20 cellular contexts compared by ENCODE assay signal in genomic region chr17:30244853-30245385, GRCh38. TPM values are rescaled to one million over a fixed set of nuclear protein-coding genes. Genes with fewer than 3 reads are reported as not detected.
A peak's percentile ranks its signal among the peaks of the same experiment; 100 is the strongest.
DNase-seq lines count a peak whose midpoint lies in the region; ATAC-seq and TF ChIP-seq lines count a peak whose summit lies in the region.
"Had no signal": no experiment of that assay in that cellular context is flagged by ENCODE, and none has a peak within 500 bp of the region (broad histone marks: within the 10 kb centered on the region; RNA-seq: fewer than 3 reads in every experiment).

No MANE protein-coding gene starts in this region.

- H3K4me3 ChIP-seq in astrocyte of the spinal cord (ENCODE audit: low read depth, low read length) (no peak overlapping the region), neural progenitor cell (no peak overlapping the region)
- H3K4me3 ChIP-seq: Peyer's patch had no signal

- H3K27me3 Mint-ChIP-seq in HFFc6 (ENCODE audit: insufficient read depth) (peaks cover 2% of the 10 kb centered on the region), neural progenitor cell (ENCODE audit: insufficient read depth, low read depth) (peaks cover 7% of the 10 kb centered on the region)
- H3K27me3 Mint-ChIP-seq: activated CD8-positive, alpha-beta T cell treated with anti-CD3 and anti-CD28 coated beads for 36 hours; activated naive CD8-positive, alpha-beta T cell treated with anti-CD3 and anti-CD28 coated beads, Interleukin-2, amount 50 U/mL, for 24 hours had no signal

- peaks cover 4% of the 10 kb centered on the region for H3K27me3 ChIP-seq in neural progenitor cell
- H3K27me3 ChIP-seq: Peyer's patch had no signal

- peak overlapping the region; percentile 60 for H3K4me3 Mint-ChIP-seq in HFFc6
- H3K4me3 Mint-ChIP-seq in neural progenitor cell, result no peak overlapping the region
- H3K4me3 Mint-ChIP-seq: activated CD8-positive, alpha-beta T cell treated with anti-CD3 and anti-CD28 coated beads for 36 hours; activated naive CD8-positive, alpha-beta T cell treated with anti-CD3 and anti-CD28 coated beads, Interleukin-2, amount 50 U/mL, for 24 hours; activated T-cell treated with anti-CD3 and anti-CD28 coated beads, Interleukin-2, amount 50 U/mL, for 72 hours; endodermal cell; IgD-negative memory B cell; stimulated activated naive CD8-positive, alpha-beta T cell treated with anti-CD3 and anti-CD28 coated beads, Interleukin-15, amount 100 ng/mL, for 72 hours had no signal

- no peak overlapping the region for H3K27ac ChIP-seq in neural progenitor cell
- H3K27ac ChIP-seq: Peyer's patch, VCaP had no signal

- no peak for TF ChIP-seq CTCF in HFFc6 (IDR thresholded peaks at IDR 0.05)
- TF ChIP-seq CTCF in astrocyte of the spinal cord (IDR thresholded peaks at IDR 0.05; ENCODE audit: low read depth, low read length), result no peak
- TF ChIP-seq CTCF in neural progenitor cell (IDR thresholded peaks at IDR 0.05), result no peak

- H3F3A ChIP-seq in neural progenitor cell (ENCODE audit: low read depth), result no peaks in the 10 kb centered on the region

- ATAC-seq in GM21390 (IDR thresholded peaks at IDR 0.05; ENCODE audit: unreplicated experiment), result no peak
- ATAC-seq: activated CD8-positive, alpha-beta T cell treated with anti-CD3 and anti-CD28 coated beads for 36 hours; activated naive CD8-positive, alpha-beta T cell treated with anti-CD3 and anti-CD28 coated beads, Interleukin-2, amount 50 U/mL, for 24 hours; activated T-cell treated with anti-CD3 and anti-CD28 coated beads, Interleukin-2, amount 50 U/mL, for 72 hours; stimulated activated naive CD8-positive, alpha-beta T cell treated with anti-CD3 and anti-CD28 coated beads, Interleukin-15, amount 100 ng/mL, for 72 hours had no signal

- H3K79me2 ChIP-seq in neural progenitor cell (ENCODE audit: low read depth), result no peaks in the 10 kb centered on the region

- peaks cover 3% of the 10 kb centered on the region for H3K36me3 ChIP-seq in neural progenitor cell

- no peak overlapping the region for H3K4me2 ChIP-seq in neural progenitor cell

- no peaks in the 10 kb centered on the region for H4K20me1 ChIP-seq in neural progenitor cell (ENCODE audit: low read depth)

- in situ Hi-C loops in astrocyte of the spinal cord (cut with HindIII; ENCODE audit: low sequenced_read_pairs), result no loop called here

- DNase-seq in AG08396 (ENCODE audit: low spot score), result peak; percentile 70
- DNase-seq in HFFc6, result peak; percentile 91
- peak; percentile 42 for DNase-seq in astrocyte of the spinal cord (ENCODE audit: low read depth, low spot score)
- peak; percentile 69 for DNase-seq in hepatic stellate cell (ENCODE audit: low spot score)
- no peak for DNase-seq in neural progenitor cell (ENCODE audit: low spot score)
- no peak for DNase-seq in foreskin melanocyte
- no peak for DNase-seq in activated CD4-positive, alpha-beta T cell treated with anti-CD3 and anti-CD28 coated beads, Interleukin-2, amount 50 U/mL, for 48 hours
- DNase-seq: activated CD8-positive, alpha-beta T cell treated with anti-CD3 and anti-CD28 coated beads for 36 hours; activated naive CD8-positive, alpha-beta T cell treated with anti-CD3 and anti-CD28 coated beads, Interleukin-2, amount 50 U/mL, for 24 hours; activated T-cell treated with anti-CD3 and anti-CD28 coated beads, Interleukin-2, amount 50 U/mL, for 72 hours; central memory CD4-positive, alpha-beta T cell; endodermal cell; NCI-H1048; NCI-H2171; Peyer's patch; stimulated activated naive CD8-positive, alpha-beta T cell treated with anti-CD3 and anti-CD28 coated beads, Interleukin-15, amount 100 ng/mL, for 72 hours; SW 1271 had no signal

- H3K9ac ChIP-seq in neural progenitor cell, result no peak overlapping the region

- H3K9me3 Mint-ChIP-seq in HFFc6 (no peaks in the 10 kb centered on the region), neural progenitor cell (peaks cover 8% of the 10 kb centered on the region)
- H3K9me3 Mint-ChIP-seq: activated CD8-positive, alpha-beta T cell treated with anti-CD3 and anti-CD28 coated beads for 36 hours; activated naive CD8-positive, alpha-beta T cell treated with anti-CD3 and anti-CD28 coated beads, Interleukin-2, amount 50 U/mL, for 24 hours; activated T-cell treated with anti-CD3 and anti-CD28 coated beads, Interleukin-2, amount 50 U/mL, for 72 hours; stimulated activated naive CD8-positive, alpha-beta T cell treated with anti-CD3 and anti-CD28 coated beads, Interleukin-15, amount 100 ng/mL, for 72 hours had no signal

- H3K9me3 ChIP-seq in neural progenitor cell (ENCODE audit: low read depth), result no peaks in the 10 kb centered on the region
- H3K9me3 ChIP-seq: Peyer's patch had no signal

- no peaks in the 10 kb centered on the region for H3K4me1 ChIP-seq in neural progenitor cell
- H3K4me1 ChIP-seq: Peyer's patch had no signal

- peaks cover 42% of the 10 kb centered on the region for H3K36me3 Mint-ChIP-seq in HFFc6 (ENCODE audit: low read depth)
- H3K36me3 Mint-ChIP-seq in neural progenitor cell, result peaks cover 19% of the 10 kb centered on the region

- H3K27ac Mint-ChIP-seq in HFFc6 (peak overlapping the region; percentile 94), neural progenitor cell (no peak overlapping the region)
- H3K27ac Mint-ChIP-seq: activated CD8-positive, alpha-beta T cell treated with anti-CD3 and anti-CD28 coated beads for 36 hours; activated naive CD8-positive, alpha-beta T cell treated with anti-CD3 and anti-CD28 coated beads, Interleukin-2, amount 50 U/mL, for 24 hours; activated T-cell treated with anti-CD3 and anti-CD28 coated beads, Interleukin-2, amount 50 U/mL, for 72 hours; endodermal cell; IgD-negative memory B cell; stimulated activated naive CD8-positive, alpha-beta T cell treated with anti-CD3 and anti-CD28 coated beads, Interleukin-15, amount 100 ng/mL, for 72 hours had no signal

- H2AFZ ChIP-seq in neural progenitor cell (replicated peaks), result no peak overlapping the region

- H3K4me1 Mint-ChIP-seq in HFFc6 (ENCODE audit: low read depth), result peaks cover 41% of the 10 kb centered on the region
- peaks cover under 1% of the 10 kb centered on the region for H3K4me1 Mint-ChIP-seq in neural progenitor cell
- H3K4me1 Mint-ChIP-seq: IgD-negative memory B cell; stimulated activated naive CD8-positive, alpha-beta T cell treated with anti-CD3 and anti-CD28 coated beads, Interleukin-15, amount 100 ng/mL, for 72 hours had no signal

RNA-seq across cellular contexts. Expression of gene SLC6A4, which starts 9.4 kb away (rescaled TPM):
- total RNA-seq in HFFc6 (2021; fragmentation: NEBNext Ultra II Directional; extraction: Animal tissue kit (Norgen Biotek cat#: 25700)), result not detected
- 0.25 TPM in 1 of 2 replicates, not detected in the other for total RNA-seq in neural progenitor cell (ENCODE audit: low replicate concordance)
- total RNA-seq: activated CD8-positive, alpha-beta T cell treated with anti-CD3 and anti-CD28 coated beads for 36 hours had no signal

RNA-seq across cellular contexts. Expression of gene BLMH, which starts 46.8 kb away (rescaled TPM):
- total RNA-seq in HFFc6 (2021; fragmentation: NEBNext Ultra II Directional; extraction: Animal tissue kit (Norgen Biotek cat#: 25700)), result 10 to 100 TPM; 20.0 to 24.6 (median 22.4) TPM
- 75.5 and 98.8 TPM in 2 replicates for total RNA-seq in neural progenitor cell (ENCODE audit: low replicate concordance)

Comparison
In these comparisons a context has a peak if more than half of its experiments do, and no peak if none do; other contexts are left out.
1. DNase-seq: peak in AG08396 (single experiment), HFFc6 (single experiment), astrocyte of the spinal cord (single experiment) and hepatic stellate cell (single experiment); none in neural progenitor cell (single experiment), foreskin melanocyte (single experiment) and activated CD4-positive, alpha-beta T cell treated with anti-CD3 and anti-CD28 coated beads, Interleukin-2, amount 50 U/mL, for 48 hours (0 of 2).